19 cellular contexts compared by ENCODE assay signal in the genomic region with DNA sequence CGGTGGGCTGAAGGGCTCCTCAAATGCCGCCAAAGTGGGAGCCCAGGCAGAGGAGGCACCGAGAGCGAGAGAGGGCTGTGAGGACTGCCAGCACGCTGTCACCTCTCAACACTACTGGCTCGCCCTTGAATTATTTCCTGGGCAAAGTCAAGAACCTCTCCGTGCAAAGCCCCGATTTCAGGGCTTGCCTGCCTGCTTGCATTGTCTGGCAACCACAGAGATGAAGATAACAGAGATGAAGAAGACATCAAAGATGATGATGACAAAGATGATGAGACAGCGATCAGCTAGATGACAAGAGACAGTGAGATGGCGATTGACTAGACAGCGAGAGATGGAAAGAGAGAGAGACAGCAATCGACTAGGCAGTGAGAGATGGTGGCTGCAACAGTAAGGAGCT.
A peak's percentile ranks its signal among the peaks of the same experiment; 100 is the strongest.
DNase-seq lines count a peak whose midpoint lies in the region; ATAC-seq and TF ChIP-seq lines count a peak whose summit lies in the region.
"Had no signal": no experiment of that assay in that cellular context is flagged by ENCODE, and none has a peak within 500 bp of the region (broad histone marks: within the 10 kb centered on the region; RNA-seq: fewer than 3 reads in every experiment).

No MANE protein-coding gene starts in this region.

- H3K9me3 Mint-ChIP-seq in activated T-helper 17 cell treated with anti-CD3 and anti-CD28 coated beads, Interleukin-2, amount 50 U/mL, for 72 hours = peaks cover 4% of the 10 kb centered on the region
- peaks cover 16% of the 10 kb centered on the region for H3K9me3 Mint-ChIP-seq in neural progenitor cell

- H3K4me1 ChIP-seq in right atrium auricular region (no peaks in the 10 kb centered on the region), neural progenitor cell (no peaks in the 10 kb centered on the region)

- TF ChIP-seq CTCF in right atrium auricular region (IDR thresholded peaks at IDR 0.05) = no peak
- no peak for TF ChIP-seq CTCF in neural progenitor cell (IDR thresholded peaks at IDR 0.05)

- H3K9me3 ChIP-seq in right atrium auricular region (no peaks in the 10 kb centered on the region), neural progenitor cell (ENCODE audit: low read depth) (no peaks in the 10 kb centered on the region)
- H3K9me3 ChIP-seq: MG63 had no signal

- H2AFZ ChIP-seq in neural progenitor cell (replicated peaks) = no peak overlapping the region
- H2AFZ ChIP-seq: GM23248 had no signal

- no peak overlapping the region for H3K4me2 ChIP-seq in neural progenitor cell

- no peak overlapping the region for H3K27ac Mint-ChIP-seq in activated T-helper 17 cell treated with anti-CD3 and anti-CD28 coated beads, Interleukin-2, amount 50 U/mL, for 72 hours
- H3K27ac Mint-ChIP-seq in neural progenitor cell = peak overlapping the region; percentile 5
- H3K27ac Mint-ChIP-seq: H9, HFFc6 had no signal

- H3K4me3 Mint-ChIP-seq in activated T-helper 17 cell treated with anti-CD3 and anti-CD28 coated beads, Interleukin-2, amount 50 U/mL, for 72 hours = peak overlapping the region; percentile 45
- no peak overlapping the region for H3K4me3 Mint-ChIP-seq in neural progenitor cell
- H3K4me3 Mint-ChIP-seq: H9, HFFc6 had no signal

- H3K4me3 ChIP-seq in right atrium auricular region = no peak overlapping the region
- no peak overlapping the region for H3K4me3 ChIP-seq in neural progenitor cell
- H3K4me3 ChIP-seq: GM23248, MG63 had no signal

- H3K27me3 Mint-ChIP-seq in activated T-helper 17 cell treated with anti-CD3 and anti-CD28 coated beads, Interleukin-2, amount 50 U/mL, for 72 hours = no peaks in the 10 kb centered on the region
- H3K27me3 Mint-ChIP-seq in neural progenitor cell (ENCODE audit: insufficient read depth, low read depth) = peaks cover 5% of the 10 kb centered on the region

- no peaks in the 10 kb centered on the region for H4K20me1 ChIP-seq in neural progenitor cell (ENCODE audit: low read depth)

- DNase-seq in Right ventricle myocardium inferior (ENCODE audit: missing footprints) (peak; percentile 46), right atrium auricular region (ENCODE audit: low spot score) (no peak), neural progenitor cell (ENCODE audit: low spot score) (no peak), UCSD-AML1 (lab: John Stamatoyannopoulos, UW; ENCODE audit: unreplicated experiment) (no peak), NCI-H2107 treated with DMSO at 0.1 percent for 48 hours (lab: John Stamatoyannopoulos, UW; ENCODE audit: unreplicated experiment) (no peak), NCI-H1105 (lab: John Stamatoyannopoulos, UW) (no peak)
- DNase-seq: DMS153, GM23248, H9, HFFc6, IMR-90, KG1, MG63, NCI-H2029 treated with DMSO at 0.1 percent for 48 hours, NCI-H2227 treated with DMSO at 0.1 percent for 48 hours, NCI-H69, RPMI8226, SHP77 had no signal

- peaks cover 3% of the 10 kb centered on the region for H3K4me1 Mint-ChIP-seq in activated T-helper 17 cell treated with anti-CD3 and anti-CD28 coated beads, Interleukin-2, amount 50 U/mL, for 72 hours
- H3K4me1 Mint-ChIP-seq in neural progenitor cell = peaks cover 4% of the 10 kb centered on the region

- H3K36me3 ChIP-seq in right atrium auricular region (no peaks in the 10 kb centered on the region), neural progenitor cell (no peaks in the 10 kb centered on the region)
- H3K36me3 ChIP-seq: MG63 had no signal

- H3K27ac ChIP-seq in right atrium auricular region = no peak overlapping the region
- no peak overlapping the region for H3K27ac ChIP-seq in neural progenitor cell
- H3K27ac ChIP-seq: GM23248 had no signal

- intact Hi-C loops in Right ventricle myocardium inferior (cut with DNase I) = no loop called here

- H3K79me2 ChIP-seq in neural progenitor cell (ENCODE audit: low read depth) = no peaks in the 10 kb centered on the region

- no peak overlapping the region for H3K9ac ChIP-seq in neural progenitor cell
- H3K9ac ChIP-seq: GM23248 had no signal

- no peak for ATAC-seq in Right ventricle myocardium inferior
- peak; percentile 16 for ATAC-seq in activated T-helper 17 cell treated with anti-CD3 and anti-CD28 coated beads, Interleukin-2, amount 50 U/mL, for 72 hours (replicated peaks)

- no peaks in the 10 kb centered on the region for H3K27me3 ChIP-seq in right atrium auricular region
- no peaks in the 10 kb centered on the region for H3K27me3 ChIP-seq in neural progenitor cell
- H3K27me3 ChIP-seq: MG63 had no signal

- H3F3A ChIP-seq in neural progenitor cell (ENCODE audit: low read depth) = no peaks in the 10 kb centered on the region

- no peaks in the 10 kb centered on the region for H3K36me3 Mint-ChIP-seq in activated T-helper 17 cell treated with anti-CD3 and anti-CD28 coated beads, Interleukin-2, amount 50 U/mL, for 72 hours (ENCODE audit: low read depth)
- peaks cover 4% of the 10 kb centered on the region for H3K36me3 Mint-ChIP-seq in neural progenitor cell
